In the genomic region with DNA sequence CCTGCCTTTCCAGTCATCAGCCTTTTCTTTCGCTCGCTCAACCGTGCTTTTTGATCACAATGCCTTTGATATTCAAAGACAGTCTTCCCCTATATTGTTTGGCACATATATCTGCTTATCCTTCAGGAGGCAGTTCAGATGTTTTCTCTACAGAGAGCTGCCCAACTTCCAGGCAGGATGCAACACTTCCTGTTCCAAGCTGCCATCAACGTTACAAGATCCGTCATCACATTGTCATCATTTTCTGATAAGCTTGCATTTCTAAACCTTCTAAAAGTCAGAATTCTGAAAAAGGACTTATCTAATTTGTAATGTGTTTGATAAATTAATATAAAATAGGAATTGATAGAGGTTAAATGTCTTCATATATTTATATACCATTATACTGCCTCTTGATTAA, we compare ENCODE assay signal across 26 cellular contexts.
"Had no signal": no experiment of that assay in that cellular context is flagged by ENCODE, and none has a peak within 500 bp of the region (broad histone marks: within the 10 kb centered on the region; RNA-seq: fewer than 3 reads in every experiment).

No MANE protein-coding gene starts in this region.

- H3K9ac ChIP-seq: parathyroid adenoma had no signal

- H2AFZ ChIP-seq: parathyroid adenoma had no signal

- H3K27ac ChIP-seq: adrenal gland, ascending aorta, brain microvascular endothelial cell, epithelial cell of prostate, left ventricle myocardium inferior, parathyroid adenoma, stomach, suprapubic skin, tibial nerve had no signal

- DNase-seq: activated CD4-positive, alpha-beta T cell treated with anti-CD3 and anti-CD28 coated beads, Interleukin-2, amount 50 U/mL, for 4 hours; activated CD8-positive, alpha-beta memory T cell treated with anti-CD3 and anti-CD28 coated beads for 24 hours; activated CD8-positive, alpha-beta memory T cell treated with anti-CD3 and anti-CD28 coated beads, Interleukin-2, amount 50 U/mL, for 4 hours; activated T-cell treated with anti-CD3 and anti-CD28 coated beads, Interleukin-2, amount 50 U/mL, for 24 hours; adrenal gland; brain microvascular endothelial cell; central memory CD4-positive, alpha-beta T cell; kidney glomerular epithelial cell; left ventricle myocardium inferior; mammary epithelial cell; naive thymus-derived CD8-positive, alpha-beta T cell; nucleus accumbens; small intestine; stimulated activated CD4-positive, alpha-beta T cell treated with anti-CD3 and anti-CD28 coated beads, Interleukin-2, amount 100 ng/mL, for 24 hours; stomach; T-helper 9 cell had no signal

- H3K36me3 ChIP-seq: adrenal gland, ascending aorta, brain microvascular endothelial cell, left ventricle myocardium inferior, stomach, suprapubic skin, tibial nerve had no signal

- H3K79me2 ChIP-seq: parathyroid adenoma had no signal

- H3K4me1 ChIP-seq: adrenal gland, ascending aorta, left ventricle myocardium inferior, parathyroid adenoma, stomach, suprapubic skin, tibial nerve had no signal

- FAIRE-seq: colon, small intestine had no signal

- H3K4me3 ChIP-seq: adrenal gland, ascending aorta, left ventricle myocardium inferior, stomach, suprapubic skin, tibial nerve had no signal

- H3K9me3 ChIP-seq: adrenal gland, ascending aorta, left ventricle myocardium inferior, stomach, suprapubic skin, tibial nerve had no signal

- H3K27me3 ChIP-seq: adrenal gland, ascending aorta, brain microvascular endothelial cell, stomach, suprapubic skin, tibial nerve had no signal

- ATAC-seq: activated T-helper 17 cell treated with anti-CD3 and anti-CD28 coated beads, Interleukin-2, amount 50 U/mL, for 72 hours; naive thymus-derived CD8-positive, alpha-beta T cell; sciatic nerve; stimulated activated effector memory CD8-positive, alpha-beta T cell treated with anti-CD3 and anti-CD28 coated beads, Interleukin-12 subunit alpha, Interleukin-12 subunit beta, amount 100 ng/mL, for 72 hours; WTC11 had no signal
